Comparison of ENCODE assay signal across 1 cellular context in the genomic region with DNA sequence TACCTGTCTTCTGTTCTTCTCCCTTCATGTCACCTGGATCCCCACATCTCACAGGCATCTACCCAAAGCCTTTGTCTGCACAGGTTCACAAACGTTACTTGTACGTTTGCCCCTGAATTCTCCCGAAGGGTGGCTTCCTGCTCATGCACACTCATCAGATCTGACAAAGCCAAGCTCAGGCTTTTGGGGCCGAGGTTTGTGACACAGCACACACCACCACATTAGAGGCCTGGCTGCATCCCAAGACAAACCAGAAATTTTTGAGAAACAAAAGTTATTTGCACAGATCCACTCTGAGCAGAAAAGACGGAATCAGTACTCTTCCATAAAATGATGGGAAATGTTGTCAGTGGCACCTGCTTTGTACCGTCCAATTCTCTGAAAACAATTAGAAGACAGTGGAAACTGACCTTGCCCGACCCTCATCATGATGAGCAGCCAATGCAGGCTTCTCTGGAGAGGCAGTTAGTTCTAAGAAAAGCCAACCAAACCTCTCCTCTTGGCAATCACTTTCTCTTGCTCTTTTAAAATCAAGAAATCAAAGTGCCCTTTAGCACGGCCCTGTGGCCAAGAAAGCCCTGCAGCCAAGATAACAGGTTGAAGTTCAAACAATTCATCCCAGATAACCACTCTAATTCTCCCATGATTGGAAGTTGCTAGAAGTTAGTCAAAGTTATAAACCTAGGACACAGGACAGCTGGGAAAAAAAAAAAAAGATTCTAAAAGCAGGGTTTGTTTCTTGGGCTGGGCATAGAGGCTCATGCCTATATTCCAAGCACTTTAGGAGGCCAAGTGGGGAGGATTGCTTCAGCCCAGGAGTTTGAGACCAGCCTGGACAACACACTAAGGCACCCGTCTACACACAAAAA.
TF ChIP-seq lines count a peak whose summit lies in the region.

No MANE protein-coding gene starts in this region.

TF ChIP-seq in WTC11, 78 proteins besides CTCF, POLR2A, EP300 and RAD21:
- TF ChIP-seq, protein P1, sequence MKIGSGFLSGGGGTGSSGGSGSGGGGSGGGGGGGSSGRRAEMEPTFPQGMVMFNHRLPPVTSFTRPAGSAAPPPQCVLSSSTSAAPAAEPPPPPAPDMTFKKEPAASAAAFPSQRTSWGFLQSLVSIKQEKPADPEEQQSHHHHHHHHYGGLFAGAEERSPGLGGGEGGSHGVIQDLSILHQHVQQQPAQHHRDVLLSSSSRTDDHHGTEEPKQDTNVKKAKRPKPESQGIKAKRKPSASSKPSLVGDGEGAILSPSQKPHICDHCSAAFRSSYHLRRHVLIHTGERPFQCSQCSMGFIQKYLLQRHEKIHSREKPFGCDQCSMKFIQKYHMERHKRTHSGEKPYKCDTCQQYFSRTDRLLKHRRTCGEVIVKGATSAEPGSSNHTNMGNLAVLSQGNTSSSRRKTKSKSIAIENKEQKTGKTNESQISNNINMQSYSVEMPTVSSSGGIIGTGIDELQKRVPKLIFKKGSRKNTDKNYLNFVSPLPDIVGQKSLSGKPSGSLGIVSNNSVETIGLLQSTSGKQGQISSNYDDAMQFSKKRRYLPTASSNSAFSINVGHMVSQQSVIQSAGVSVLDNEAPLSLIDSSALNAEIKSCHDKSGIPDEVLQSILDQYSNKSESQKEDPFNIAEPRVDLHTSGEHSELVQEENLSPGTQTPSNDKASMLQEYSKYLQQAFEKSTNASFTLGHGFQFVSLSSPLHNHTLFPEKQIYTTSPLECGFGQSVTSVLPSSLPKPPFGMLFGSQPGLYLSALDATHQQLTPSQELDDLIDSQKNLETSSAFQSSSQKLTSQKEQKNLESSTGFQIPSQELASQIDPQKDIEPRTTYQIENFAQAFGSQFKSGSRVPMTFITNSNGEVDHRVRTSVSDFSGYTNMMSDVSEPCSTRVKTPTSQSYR (CRISPR knock-in tag; IDR thresholded peaks at IDR 0.05) = no peak
- TF ChIP-seq GRHL2 (CRISPR knock-in tag; IDR thresholded peaks at IDR 0.05; ENCODE audit: insufficient replicate concordance, severe bottlenecking) (no peak), NFE2L1 (CRISPR knock-in tag; IDR thresholded peaks at IDR 0.05) (no peak), MXD4 (CRISPR knock-in tag; IDR thresholded peaks at IDR 0.05; ENCODE audit: borderline replicate concordance) (no peak), ESRRA (CRISPR knock-in tag; IDR thresholded peaks at IDR 0.05; ENCODE audit: borderline replicate concordance) (no peak), CBFB (CRISPR knock-in tag; IDR thresholded peaks at IDR 0.05; ENCODE audit: low read depth) (no peak), NFYB (CRISPR knock-in tag; conservative IDR thresholded peaks at IDR 0.05; ENCODE audit: low read depth) (no peak), ZNF423 (CRISPR knock-in tag; IDR thresholded peaks at IDR 0.05) (no peak), NR1H2 (CRISPR knock-in tag; IDR thresholded peaks at IDR 0.05) (no peak), ZNF396 (CRISPR knock-in tag; IDR thresholded peaks at IDR 0.05; ENCODE audit: borderline replicate concordance) (no peak), SOX15 (CRISPR knock-in tag; IDR thresholded peaks at IDR 0.05) (no peak), NFATC4 (CRISPR knock-in tag; IDR thresholded peaks at IDR 0.05) (no peak), ZNF121 (CRISPR knock-in tag; IDR thresholded peaks at IDR 0.05) (no peak), NR2C2 (CRISPR knock-in tag; IDR thresholded peaks at IDR 0.05) (no peak), ZNF263 (CRISPR knock-in tag; IDR thresholded peaks at IDR 0.05; ENCODE audit: low read depth) (no peak)
- TF ChIP-seq, protein P2, sequence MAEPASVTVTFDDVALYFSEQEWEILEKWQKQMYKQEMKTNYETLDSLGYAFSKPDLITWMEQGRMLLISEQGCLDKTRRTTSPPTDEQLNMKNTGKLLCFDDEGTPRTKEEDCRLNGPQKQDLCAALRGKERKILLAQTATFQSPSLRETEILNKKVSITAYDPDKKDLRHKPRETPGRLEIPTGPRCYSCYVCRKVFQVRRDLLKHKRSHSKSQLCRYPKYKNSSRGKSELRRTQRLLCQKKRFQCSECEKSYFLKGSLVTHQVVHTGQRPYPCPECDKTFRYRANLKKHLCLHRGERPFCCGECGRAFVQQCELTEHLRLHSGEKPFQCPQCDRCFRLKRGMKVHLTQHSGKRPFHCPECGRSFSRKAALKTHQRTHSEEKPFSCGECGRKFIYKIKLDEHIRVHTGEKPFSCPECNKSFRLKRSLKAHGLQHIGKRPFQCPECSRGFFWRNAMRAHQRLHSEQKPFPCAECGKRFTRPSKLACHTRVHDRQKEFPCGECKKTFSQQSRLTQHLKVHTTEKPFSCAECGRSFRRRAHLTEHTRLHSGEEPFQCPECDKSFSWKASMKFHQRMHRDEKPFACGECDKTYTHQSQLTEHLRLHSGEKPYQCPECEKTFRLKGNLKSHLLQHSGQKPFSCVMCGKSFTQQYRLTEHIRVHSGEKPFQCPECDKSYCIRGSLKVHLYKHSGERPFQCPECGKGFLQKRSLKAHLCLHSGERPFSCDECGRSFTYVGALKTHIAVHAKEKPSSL (CRISPR knock-in tag; conservative IDR thresholded peaks at IDR 0.05) = no peak
- TF ChIP-seq, protein P3, sequence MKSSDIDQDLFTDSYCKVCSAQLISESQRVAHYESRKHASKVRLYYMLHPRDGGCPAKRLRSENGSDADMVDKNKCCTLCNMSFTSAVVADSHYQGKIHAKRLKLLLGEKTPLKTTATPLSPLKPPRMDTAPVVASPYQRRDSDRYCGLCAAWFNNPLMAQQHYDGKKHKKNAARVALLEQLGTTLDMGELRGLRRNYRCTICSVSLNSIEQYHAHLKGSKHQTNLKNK (CRISPR knock-in tag; IDR thresholded peaks at IDR 0.05) = no peak
- TF ChIP-seq, protein P4, sequence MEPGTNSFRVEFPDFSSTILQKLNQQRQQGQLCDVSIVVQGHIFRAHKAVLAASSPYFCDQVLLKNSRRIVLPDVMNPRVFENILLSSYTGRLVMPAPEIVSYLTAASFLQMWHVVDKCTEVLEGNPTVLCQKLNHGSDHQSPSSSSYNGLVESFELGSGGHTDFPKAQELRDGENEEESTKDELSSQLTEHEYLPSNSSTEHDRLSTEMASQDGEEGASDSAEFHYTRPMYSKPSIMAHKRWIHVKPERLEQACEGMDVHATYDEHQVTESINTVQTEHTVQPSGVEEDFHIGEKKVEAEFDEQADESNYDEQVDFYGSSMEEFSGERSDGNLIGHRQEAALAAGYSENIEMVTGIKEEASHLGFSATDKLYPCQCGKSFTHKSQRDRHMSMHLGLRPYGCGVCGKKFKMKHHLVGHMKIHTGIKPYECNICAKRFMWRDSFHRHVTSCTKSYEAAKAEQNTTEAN (CRISPR knock-in tag; IDR thresholded peaks at IDR 0.05) = no peak
- TF ChIP-seq, protein P5, sequence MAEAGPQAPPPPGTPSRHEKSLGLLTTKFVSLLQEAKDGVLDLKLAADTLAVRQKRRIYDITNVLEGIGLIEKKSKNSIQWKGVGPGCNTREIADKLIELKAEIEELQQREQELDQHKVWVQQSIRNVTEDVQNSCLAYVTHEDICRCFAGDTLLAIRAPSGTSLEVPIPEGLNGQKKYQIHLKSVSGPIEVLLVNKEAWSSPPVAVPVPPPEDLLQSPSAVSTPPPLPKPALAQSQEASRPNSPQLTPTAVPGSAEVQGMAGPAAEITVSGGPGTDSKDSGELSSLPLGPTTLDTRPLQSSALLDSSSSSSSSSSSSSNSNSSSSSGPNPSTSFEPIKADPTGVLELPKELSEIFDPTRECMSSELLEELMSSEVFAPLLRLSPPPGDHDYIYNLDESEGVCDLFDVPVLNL (CRISPR knock-in tag; IDR thresholded peaks at IDR 0.05; ENCODE audit: borderline replicate concordance, low read depth) = no peak
